ENCODE assay signal across 1 cellular context in the genomic region with DNA sequence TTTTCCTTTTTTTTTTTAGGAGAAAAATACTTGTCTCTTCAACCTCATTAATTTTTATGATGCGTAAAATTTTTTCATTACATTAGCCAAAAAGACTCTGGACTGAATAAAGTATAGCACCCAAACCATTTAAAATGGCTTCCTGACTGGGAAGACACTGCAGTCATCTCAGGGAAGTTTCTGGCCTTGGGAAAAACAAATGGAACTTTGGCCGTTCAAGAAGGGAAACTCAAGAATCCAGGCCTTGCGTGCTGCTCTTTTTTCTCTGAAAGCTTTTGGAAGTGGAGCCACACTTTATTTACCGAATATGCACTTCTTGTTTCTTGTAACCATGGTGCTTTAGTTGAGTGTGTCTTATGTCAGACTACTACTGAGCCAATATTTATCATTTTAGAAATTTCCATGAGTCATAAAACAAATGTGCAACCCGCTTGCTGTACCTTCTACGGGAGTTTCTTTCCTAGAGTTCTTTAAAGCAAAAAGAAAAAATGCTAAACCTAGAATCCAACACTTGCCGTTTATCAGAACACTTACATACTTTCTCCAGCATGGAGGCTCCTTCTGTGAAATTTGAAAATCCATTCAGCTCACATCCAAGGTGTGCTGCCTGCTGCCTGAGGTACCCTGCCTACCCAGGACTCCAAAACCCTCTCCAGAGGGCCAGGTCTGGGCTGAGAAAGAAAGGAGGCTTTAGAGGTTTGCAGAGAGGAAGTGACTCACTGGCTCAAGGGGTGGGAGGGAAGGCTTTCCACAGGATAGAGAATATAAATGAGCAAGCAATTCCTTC.
A peak's percentile ranks its signal among the peaks of the same experiment; 100 is the strongest.
TF ChIP-seq lines count a peak whose summit lies in the region.

No MANE protein-coding gene starts in this region.

TF ChIP-seq in GM23338, 12 proteins besides CTCF, POLR2A, EP300 and RAD21 (continued from another document):
- TF ChIP-seq, protein P1, sequence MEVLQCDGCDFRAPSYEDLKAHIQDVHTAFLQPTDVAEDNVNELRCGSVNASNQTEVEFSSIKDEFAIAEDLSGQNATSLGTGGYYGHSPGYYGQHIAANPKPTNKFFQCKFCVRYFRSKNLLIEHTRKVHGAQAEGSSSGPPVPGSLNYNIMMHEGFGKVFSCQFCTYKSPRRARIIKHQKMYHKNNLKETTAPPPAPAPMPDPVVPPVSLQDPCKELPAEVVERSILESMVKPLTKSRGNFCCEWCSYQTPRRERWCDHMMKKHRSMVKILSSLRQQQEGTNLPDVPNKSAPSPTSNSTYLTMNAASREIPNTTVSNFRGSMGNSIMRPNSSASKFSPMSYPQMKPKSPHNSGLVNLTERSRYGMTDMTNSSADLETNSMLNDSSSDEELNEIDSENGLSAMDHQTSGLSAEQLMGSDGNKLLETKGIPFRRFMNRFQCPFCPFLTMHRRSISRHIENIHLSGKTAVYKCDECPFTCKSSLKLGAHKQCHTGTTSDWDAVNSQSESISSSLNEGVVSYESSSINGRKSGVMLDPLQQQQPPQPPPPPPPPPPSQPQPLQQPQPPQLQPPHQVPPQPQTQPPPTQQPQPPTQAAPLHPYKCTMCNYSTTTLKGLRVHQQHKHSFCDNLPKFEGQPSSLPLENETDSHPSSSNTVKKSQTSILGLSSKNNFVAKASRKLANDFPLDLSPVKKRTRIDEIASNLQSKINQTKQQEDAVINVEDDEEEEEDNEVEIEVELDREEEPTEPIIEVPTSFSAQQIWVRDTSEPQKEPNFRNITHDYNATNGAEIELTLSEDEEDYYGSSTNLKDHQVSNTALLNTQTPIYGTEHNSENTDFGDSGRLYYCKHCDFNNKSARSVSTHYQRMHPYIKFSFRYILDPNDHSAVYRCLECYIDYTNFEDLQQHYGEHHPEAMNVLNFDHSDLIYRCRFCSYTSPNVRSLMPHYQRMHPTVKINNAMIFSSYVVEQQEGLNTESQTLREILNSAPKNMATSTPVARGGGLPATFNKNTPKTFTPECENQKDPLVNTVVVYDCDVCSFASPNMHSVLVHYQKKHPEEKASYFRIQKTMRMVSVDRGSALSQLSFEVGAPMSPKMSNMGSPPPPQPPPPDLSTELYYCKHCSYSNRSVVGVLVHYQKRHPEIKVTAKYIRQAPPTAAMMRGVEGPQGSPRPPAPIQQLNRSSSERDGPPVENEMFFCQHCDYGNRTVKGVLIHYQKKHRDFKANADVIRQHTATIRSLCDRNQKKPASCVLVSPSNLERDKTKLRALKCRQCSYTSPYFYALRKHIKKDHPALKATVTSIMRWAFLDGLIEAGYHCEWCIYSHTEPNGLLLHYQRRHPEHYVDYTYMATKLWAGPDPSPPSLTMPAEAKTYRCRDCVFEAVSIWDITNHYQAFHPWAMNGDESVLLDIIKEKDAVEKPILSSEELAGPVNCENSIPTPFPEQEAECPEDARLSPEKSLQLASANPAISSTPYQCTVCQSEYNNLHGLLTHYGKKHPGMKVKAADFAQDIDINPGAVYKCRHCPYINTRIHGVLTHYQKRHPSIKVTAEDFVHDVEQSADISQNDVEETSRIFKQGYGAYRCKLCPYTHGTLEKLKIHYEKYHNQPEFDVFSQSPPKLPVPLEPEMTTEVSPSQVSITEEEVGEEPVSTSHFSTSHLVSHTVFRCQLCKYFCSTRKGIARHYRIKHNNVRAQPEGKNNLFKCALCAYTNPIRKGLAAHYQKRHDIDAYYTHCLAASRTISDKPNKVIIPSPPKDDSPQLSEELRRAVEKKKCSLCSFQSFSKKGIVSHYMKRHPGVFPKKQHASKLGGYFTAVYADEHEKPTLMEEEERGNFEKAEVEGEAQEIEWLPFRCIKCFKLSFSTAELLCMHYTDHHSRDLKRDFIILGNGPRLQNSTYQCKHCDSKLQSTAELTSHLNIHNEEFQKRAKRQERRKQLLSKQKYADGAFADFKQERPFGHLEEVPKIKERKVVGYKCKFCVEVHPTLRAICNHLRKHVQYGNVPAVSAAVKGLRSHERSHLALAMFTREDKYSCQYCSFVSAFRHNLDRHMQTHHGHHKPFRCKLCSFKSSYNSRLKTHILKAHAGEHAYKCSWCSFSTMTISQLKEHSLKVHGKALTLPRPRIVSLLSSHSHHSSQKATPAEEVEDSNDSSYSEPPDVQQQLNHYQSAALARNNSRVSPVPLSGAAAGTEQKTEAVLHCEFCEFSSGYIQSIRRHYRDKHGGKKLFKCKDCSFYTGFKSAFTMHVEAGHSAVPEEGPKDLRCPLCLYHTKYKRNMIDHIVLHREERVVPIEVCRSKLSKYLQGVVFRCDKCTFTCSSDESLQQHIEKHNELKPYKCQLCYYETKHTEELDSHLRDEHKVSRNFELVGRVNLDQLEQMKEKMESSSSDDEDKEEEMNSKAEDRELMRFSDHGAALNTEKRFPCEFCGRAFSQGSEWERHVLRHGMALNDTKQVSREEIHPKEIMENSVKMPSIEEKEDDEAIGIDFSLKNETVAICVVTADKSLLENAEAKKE (CRISPR knock-in tag; IDR thresholded peaks at IDR 0.05): 0 out of 2 replicates have a peak, but pooled peaks have one; percentile 6
